Comparison of ENCODE assay signal across 15 cellular contexts in the genomic region with DNA sequence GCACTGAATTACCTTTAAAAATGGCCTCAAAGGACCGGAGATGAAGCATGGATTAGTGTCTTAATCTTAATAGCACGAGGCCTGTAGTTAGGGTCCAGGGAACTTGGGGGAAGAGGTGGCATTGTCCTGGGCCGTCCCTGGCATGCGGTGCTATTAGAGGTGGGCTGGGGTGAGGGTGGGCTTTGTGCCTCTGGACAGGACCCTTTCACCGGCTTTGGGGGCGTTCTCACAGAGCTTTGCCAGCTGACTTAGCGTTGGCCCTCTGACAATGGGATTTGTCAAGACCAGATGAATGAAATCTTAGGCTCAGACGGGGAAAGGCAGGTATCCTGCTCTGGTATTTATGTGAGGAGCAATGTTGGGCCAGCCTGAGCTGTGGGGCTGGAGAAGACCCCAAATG.
"Had no signal": no experiment of that assay in that cellular context is flagged by ENCODE, and none has a peak within 500 bp of the region (broad histone marks: within the 10 kb centered on the region; RNA-seq: fewer than 3 reads in every experiment).

No MANE protein-coding gene starts in this region.

- H3K27me3 ChIP-seq: tibial nerve, vagina had no signal

- H3K36me3 Mint-ChIP-seq: activated naive CD4-positive, alpha-beta T cell treated with anti-CD3 and anti-CD28 coated beads, Interleukin-2, amount 10 ng/mL, durations not matched to agents 7 days and 5 days; mesothelial cell of epicardium; stimulated activated naive B cell treated with anti-CD40 and anti-IgM and Interleukin-4, amounts not matched to agents 10 μg/mL and 1 μg/mL and 100 μg/mL, for 72 hours had no signal

- H3K4me3 ChIP-seq: tibial nerve, vagina had no signal

- H3K4me3 Mint-ChIP-seq: activated B cell treated with CpG ODN at 0.5 μM for 24 hours; activated naive CD4-positive, alpha-beta T cell treated with anti-CD3 and anti-CD28 coated beads, Interleukin-2, amount 10 ng/mL, durations not matched to agents 7 days and 5 days; mesothelial cell of epicardium; neural crest cell; stimulated activated naive B cell treated with anti-CD40 and anti-IgM and Interleukin-4, amounts not matched to agents 10 μg/mL and 1 μg/mL and 100 μg/mL, for 72 hours had no signal

- H3K36me3 ChIP-seq: tibial nerve, vagina had no signal

- H3K27ac ChIP-seq: parathyroid adenoma, tibial nerve, vagina had no signal

- H3K9ac ChIP-seq: parathyroid adenoma had no signal

- DNase-seq: activated B cell treated with CpG ODN at 0.5 μM for 24 hours; activated CD4-positive, alpha-beta T cell treated with anti-CD3 and anti-CD28 coated beads for 48 hours; activated naive CD4-positive, alpha-beta T cell treated with anti-CD3 and anti-CD28 coated beads, Interleukin-2, amount 10 ng/mL, durations not matched to agents 7 days and 5 days; hypothalamus; retina; stimulated activated CD4-positive, alpha-beta T cell treated with anti-CD3 and anti-CD28 coated beads, Interleukin-15, amount 100 ng/mL, for 24 hours; stimulated activated CD4-positive, alpha-beta T cell treated with anti-CD3 and anti-CD28 coated beads, Interleukin-4, amount 100 ng/mL, for 1 hour; stimulated activated naive B cell treated with anti-CD40 and anti-IgM and Interleukin-4, amounts not matched to agents 10 μg/mL and 1 μg/mL and 100 μg/mL, for 72 hours; T-helper 2 cell had no signal

- H3K27ac Mint-ChIP-seq: activated B cell treated with CpG ODN at 0.5 μM for 24 hours; activated naive CD4-positive, alpha-beta T cell treated with anti-CD3 and anti-CD28 coated beads, Interleukin-2, amount 10 ng/mL, durations not matched to agents 7 days and 5 days; activated T-helper 2 cell treated with anti-CD3 and anti-CD28 coated beads, Interferon-gamma antibody, Interleukin-2, Interleukin-4, amounts not matched to agents 10 μg/mL and 5 μg/mL and 100 μg/mL, durations not matched to agents 14 hours and 24 hours and 36 hours; mesothelial cell of epicardium; stimulated activated naive B cell treated with anti-CD40 and anti-IgM and Interleukin-4, amounts not matched to agents 10 μg/mL and 1 μg/mL and 100 μg/mL, for 72 hours had no signal

- H3K79me2 ChIP-seq: parathyroid adenoma had no signal

- H3K9me3 ChIP-seq: vagina had no signal

- H3K4me1 ChIP-seq: parathyroid adenoma, tibial nerve, vagina had no signal
